Comparison of ENCODE assay signal across 9 cellular contexts in the genomic region with DNA sequence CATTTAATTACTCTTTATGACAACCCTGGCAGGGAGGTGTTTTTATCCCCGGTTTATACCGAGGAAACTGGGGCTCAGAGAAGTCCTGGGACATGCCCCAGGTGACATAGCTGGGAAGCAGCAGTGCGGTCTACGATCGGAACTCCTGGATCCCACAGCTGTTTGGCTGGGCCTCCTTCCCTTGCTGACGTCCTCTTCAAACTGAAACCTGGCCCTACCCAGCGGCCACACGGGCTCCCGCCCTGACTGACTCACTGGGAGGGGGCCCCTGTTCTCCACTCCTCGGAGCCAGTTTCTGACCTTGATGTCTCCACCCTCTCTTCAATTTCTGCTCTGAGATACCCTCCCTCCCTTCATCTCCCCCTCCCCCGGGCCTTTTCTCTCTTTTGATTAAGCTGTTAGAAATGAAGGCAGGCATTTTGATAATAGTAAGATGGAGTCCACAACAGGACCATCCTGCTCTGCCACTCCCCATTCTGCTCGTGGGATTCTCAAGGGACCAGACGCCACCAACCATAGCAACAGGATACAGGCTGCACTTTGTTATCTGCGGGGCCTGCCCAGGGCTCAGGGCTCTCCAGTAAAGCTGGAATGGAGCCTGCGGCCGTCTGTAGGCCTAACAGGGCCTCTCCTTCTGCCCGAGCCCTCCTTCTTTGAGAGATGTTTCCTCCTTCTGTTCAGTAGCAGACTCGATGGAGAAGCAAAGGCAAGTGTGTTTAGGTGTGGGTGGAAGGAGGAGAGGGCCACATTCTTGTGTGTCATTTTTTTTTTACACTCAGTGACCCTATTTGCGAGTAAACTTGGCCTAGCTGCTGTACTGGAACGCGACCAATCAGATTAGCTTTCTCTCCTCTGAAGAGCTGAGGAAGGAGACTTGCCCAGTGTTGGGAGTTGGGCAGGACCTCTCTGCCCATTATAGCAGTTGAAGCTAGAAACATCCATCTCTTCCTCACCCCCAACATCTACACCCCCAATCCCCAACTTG. TPM values are rescaled to one million over a fixed set of nuclear protein-coding genes. Genes with fewer than 3 reads are reported as not detected.
DNase-seq lines count a peak whose midpoint lies in the region; ATAC-seq and TF ChIP-seq lines count a peak whose summit lies in the region.
"Had no signal": no experiment of that assay in that cellular context is flagged by ENCODE, and none has a peak within 500 bp of the region (broad histone marks: within the 10 kb centered on the region; RNA-seq: fewer than 3 reads in every experiment).

No MANE protein-coding gene starts in this region.

- no peaks in the 10 kb centered on the region for H3K36me3 Mint-ChIP-seq in activated CD4-positive, alpha-beta memory T cell treated with anti-CD3 and anti-CD28 coated beads, Interleukin-2, amount 10 ng/mL, durations not matched to agents 7 days and 5 days (ENCODE audit: low read depth)

- CTCF ChIA-PET in activated CD4-positive, alpha-beta memory T cell treated with anti-CD3 and anti-CD28 coated beads, Interleukin-2, amount 10 ng/mL, durations not matched to agents 7 days and 5 days (lab: Charles Lee) = interaction anchor here (0.7 kb wide), 1 partner anchor 189 kb away, joined by 3 read pairs; no protein-coding TSS in a partner anchor

- H3K4me1 Mint-ChIP-seq in activated CD4-positive, alpha-beta memory T cell treated with anti-CD3 and anti-CD28 coated beads, Interleukin-2, amount 10 ng/mL, durations not matched to agents 7 days and 5 days = no peaks in the 10 kb centered on the region

- TF ChIP-seq POLR2A in Peyer's patch (IDR thresholded peaks at IDR 0.05) = peak in 1 of 2 donors; percentile 52

- H3K9me3 Mint-ChIP-seq in activated CD4-positive, alpha-beta memory T cell treated with anti-CD3 and anti-CD28 coated beads, Interleukin-2, amount 10 ng/mL, durations not matched to agents 7 days and 5 days = no peaks in the 10 kb centered on the region

- H3K27me3 Mint-ChIP-seq in activated CD4-positive, alpha-beta memory T cell treated with anti-CD3 and anti-CD28 coated beads, Interleukin-2, amount 10 ng/mL, durations not matched to agents 7 days and 5 days = peaks cover 15% of the 10 kb centered on the region

- no peaks in the 10 kb centered on the region for H3K36me3 ChIP-seq in Peyer's patch
- H3K36me3 ChIP-seq in rectal smooth muscle tissue (ENCODE audit: control insufficient read depth, insufficient read depth, low read length) = no peaks in the 10 kb centered on the region

- no peaks in the 10 kb centered on the region for H3K9me3 ChIP-seq in Peyer's patch

- ATAC-seq in GM19328 (IDR thresholded peaks at IDR 0.05; ENCODE audit: unreplicated experiment) (no peak), HG02885 (IDR thresholded peaks at IDR 0.05; ENCODE audit: poor library complexity, unreplicated experiment) (no peak)
- ATAC-seq: GM12878 had no signal

- TF ChIP-seq CTCF in Peyer's patch (IDR thresholded peaks at IDR 0.05) = no peak

- H3K27ac Mint-ChIP-seq in activated CD4-positive, alpha-beta memory T cell treated with anti-CD3 and anti-CD28 coated beads, Interleukin-2, amount 10 ng/mL, durations not matched to agents 7 days and 5 days = no peak overlapping the region

- no peak overlapping the region for H3K4me3 Mint-ChIP-seq in activated CD4-positive, alpha-beta memory T cell treated with anti-CD3 and anti-CD28 coated beads, Interleukin-2, amount 10 ng/mL, durations not matched to agents 7 days and 5 days

- H3K9ac ChIP-seq in rectal smooth muscle tissue (ENCODE audit: low read length) = no peak overlapping the region

- DNase-seq in ELF-1 (ENCODE audit: low read depth, low spot score) = peak; percentile 23
- peak in 2 of 3 donors; percentile 80 to 85 for DNase-seq in Peyer's patch
- DNase-seq in glomerular visceral epithelial cell (ENCODE audit: extremely low spot score) = peak; percentile 78
- no peak for DNase-seq in foreskin melanocyte
- no peak for DNase-seq in activated CD4-positive, alpha-beta memory T cell treated with anti-CD3 and anti-CD28 coated beads, Interleukin-2, amount 10 ng/mL, durations not matched to agents 7 days and 5 days

- H3K4me3 ChIP-seq in Peyer's patch = peak overlapping the region in 2 of 4 donors; percentile 10 to 20
- peak overlapping the region; percentile 6 for H3K4me3 ChIP-seq in rectal smooth muscle tissue (ENCODE audit: low read length)
- H3K4me3 ChIP-seq: GM12878 had no signal

- peaks cover 0 to 11% (median 0%) of the 10 kb centered on the region in 4 donors for H3K4me1 ChIP-seq in Peyer's patch
- no peaks in the 10 kb centered on the region for H3K4me1 ChIP-seq in rectal smooth muscle tissue (ENCODE audit: control insufficient read depth, insufficient read depth, low read length)

- peak overlapping the region in 3 of 4 donors; percentile 50 to 80 (median 58) for H3K27ac ChIP-seq in Peyer's patch
- no peak overlapping the region for H3K27ac ChIP-seq in rectal smooth muscle tissue (ENCODE audit: low read depth, low read length)

- POLR2A ChIA-PET in activated CD4-positive, alpha-beta memory T cell treated with anti-CD3 and anti-CD28 coated beads, Interleukin-2, amount 10 ng/mL, durations not matched to agents 7 days and 5 days (lab: Charles Lee) = no interaction called here

- H3K27me3 ChIP-seq in Peyer's patch (no peaks in the 10 kb centered on the region), rectal smooth muscle tissue (ENCODE audit: control insufficient read depth, insufficient read depth, low read length) (no peaks in the 10 kb centered on the region)

RNA-seq across cellular contexts. Expression of gene EPB41L4B, which starts 8.7 kb away (rescaled TPM):
- 100 to 1,000 TPM in 1 of 4 donors, 10 to 100 TPM in 3; 20.6 to 135 (median 78.2) TPM for total RNA-seq in Peyer's patch
- under 1 TPM; 0.08 to 0.18 TPM for total RNA-seq in activated CD4-positive, alpha-beta memory T cell treated with anti-CD3 and anti-CD28 coated beads, Interleukin-2, amount 10 ng/mL, durations not matched to agents 7 days and 5 days

Comparison
In these comparisons a context has a peak if more than half of its experiments do, and no peak if none do; other contexts are left out.
1. DNase-seq: peak in ELF-1 (single experiment), Peyer's patch (2 of 3) and glomerular visceral epithelial cell (single experiment); none in foreskin melanocyte (single experiment) and activated CD4-positive, alpha-beta memory T cell treated with anti-CD3 and anti-CD28 coated beads, Interleukin-2, amount 10 ng/mL, durations not matched to agents 7 days and 5 days (single experiment).
2. RNA of gene EPB41L4B, which starts 8.7 kb away (total RNA-seq): 20.6 to 135 TPM in Peyer's patch; 0.08 to 0.18 TPM in activated CD4-positive, alpha-beta memory T cell treated with anti-CD3 and anti-CD28 coated beads, Interleukin-2, amount 10 ng/mL, durations not matched to agents 7 days and 5 days; every median in the first group is over 10 times any median in the second.